Comparison of ENCODE assay signal across 12 cellular contexts in the genomic region with DNA sequence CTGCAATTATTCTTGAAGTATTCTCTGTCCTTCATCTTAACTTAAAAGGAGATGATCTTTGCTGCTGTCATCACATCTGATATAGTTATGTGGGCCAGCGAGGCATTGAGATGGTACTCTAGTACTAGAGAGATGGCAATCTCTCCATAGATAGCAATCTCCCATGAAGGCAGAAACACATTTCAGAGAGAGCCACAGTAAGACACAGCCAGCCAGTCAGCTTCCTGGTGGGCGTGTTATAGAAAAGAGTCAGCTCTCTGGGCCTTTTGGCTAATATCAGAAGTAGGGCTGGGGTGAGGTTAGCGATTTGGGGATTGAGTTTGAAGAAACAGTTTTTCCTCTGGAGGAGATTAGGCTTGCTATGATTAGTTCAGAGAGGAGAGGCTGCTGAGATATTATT. TPM values are rescaled to one million over a fixed set of nuclear protein-coding genes. Genes with fewer than 3 reads are reported as not detected.
"Had no signal": no experiment of that assay in that cellular context is flagged by ENCODE, and none has a peak within 500 bp of the region (broad histone marks: within the 10 kb centered on the region; RNA-seq: fewer than 3 reads in every experiment).

No MANE protein-coding gene starts in this region.

- FAIRE-seq: TTC549 had no signal

- H3K36me3 Mint-ChIP-seq: immature natural killer cell had no signal

- H3K4me3 Mint-ChIP-seq: activated naive CD4-positive, alpha-beta T cell treated with anti-CD3 and anti-CD28 coated beads for 36 hours; immature natural killer cell; T-helper 1 cell treated with Interleukin-12 subunit alpha and Interleukin-12 subunit beta and Interleukin-4 antibody, amounts not matched to agents 30 μg/mL and 1 μg/mL, for 36 hours had no signal

- H3K27ac ChIP-seq: adrenal gland, colonic mucosa, foreskin keratinocyte, skin epidermis, suprapubic skin had no signal

- DNase-seq: activated naive CD4-positive, alpha-beta T cell treated with anti-CD3 and anti-CD28 coated beads for 36 hours; adrenal gland; caudate nucleus; colonic mucosa; foreskin keratinocyte; immature natural killer cell; naive B cell; stimulated activated naive CD4-positive, alpha-beta T cell treated with Interleukin-2 at 50 U/mL for 16 hours had no signal

- H3K27ac Mint-ChIP-seq: activated naive CD4-positive, alpha-beta T cell treated with anti-CD3 and anti-CD28 coated beads for 36 hours; immature natural killer cell; naive B cell; T-helper 1 cell treated with Interleukin-12 subunit alpha and Interleukin-12 subunit beta and Interleukin-4 antibody, amounts not matched to agents 30 μg/mL and 1 μg/mL, for 36 hours had no signal

- H3K27me3 Mint-ChIP-seq: naive B cell had no signal

- H3K4me3 ChIP-seq: adrenal gland, colonic mucosa, skin epidermis, suprapubic skin had no signal

- H3K9me3 ChIP-seq: adrenal gland, colonic mucosa, suprapubic skin had no signal

- H3K4me1 ChIP-seq: colonic mucosa had no signal

- H3K27me3 ChIP-seq: adrenal gland, colonic mucosa, suprapubic skin had no signal

- H3K36me3 ChIP-seq: adrenal gland, colonic mucosa had no signal

RNA-seq across cellular contexts. Expression of gene ITGB3, which starts 47.5 kb away (rescaled TPM):
- total RNA-seq: activated naive CD4-positive, alpha-beta T cell treated with anti-CD3 and anti-CD28 coated beads for 36 hours had no signal
